In genomic region chr13:29436291-29436690, GRCh38 we compare ENCODE assay signal across 1 cellular context.
A peak's percentile ranks its signal among the peaks of the same experiment; 100 is the strongest.
TF ChIP-seq lines count a peak whose summit lies in the region.

No MANE protein-coding gene starts in this region.

TF ChIP-seq in HEK293, 187 proteins besides CTCF, POLR2A, EP300 and RAD21 (continued from another document):
- TF ChIP-seq, protein P1, sequence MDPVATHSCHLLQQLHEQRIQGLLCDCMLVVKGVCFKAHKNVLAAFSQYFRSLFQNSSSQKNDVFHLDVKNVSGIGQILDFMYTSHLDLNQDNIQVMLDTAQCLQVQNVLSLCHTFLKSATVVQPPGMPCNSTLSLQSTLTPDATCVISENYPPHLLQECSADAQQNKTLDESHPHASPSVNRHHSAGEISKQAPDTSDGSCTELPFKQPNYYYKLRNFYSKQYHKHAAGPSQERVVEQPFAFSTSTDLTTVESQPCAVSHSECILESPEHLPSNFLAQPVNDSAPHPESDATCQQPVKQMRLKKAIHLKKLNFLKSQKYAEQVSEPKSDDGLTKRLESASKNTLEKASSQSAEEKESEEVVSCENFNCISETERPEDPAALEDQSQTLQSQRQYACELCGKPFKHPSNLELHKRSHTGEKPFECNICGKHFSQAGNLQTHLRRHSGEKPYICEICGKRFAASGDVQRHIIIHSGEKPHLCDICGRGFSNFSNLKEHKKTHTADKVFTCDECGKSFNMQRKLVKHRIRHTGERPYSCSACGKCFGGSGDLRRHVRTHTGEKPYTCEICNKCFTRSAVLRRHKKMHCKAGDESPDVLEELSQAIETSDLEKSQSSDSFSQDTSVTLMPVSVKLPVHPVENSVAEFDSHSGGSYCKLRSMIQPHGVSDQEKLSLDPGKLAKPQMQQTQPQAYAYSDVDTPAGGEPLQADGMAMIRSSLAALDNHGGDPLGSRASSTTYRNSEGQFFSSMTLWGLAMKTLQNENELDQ (tag by site-specific recombination; IDR thresholded peaks at IDR 0.05; ENCODE audit: low read depth): no peak
- TF ChIP-seq ZNF501 (tag by site-specific recombination; IDR thresholded peaks at IDR 0.05): 0 out of 2 replicates have a peak, but pooled peaks have one; percentile 23
- TF ChIP-seq ZNF600 (tag by site-specific recombination; IDR thresholded peaks at IDR 0.05): 0 out of 2 replicates have a peak, but pooled peaks have one; percentile 14
- TF ChIP-seq ZNF48 (tag by site-specific recombination; IDR thresholded peaks at IDR 0.05): no peak
- TF ChIP-seq ZEB2 (tag by site-specific recombination; IDR thresholded peaks at IDR 0.05): 0 out of 2 replicates have a peak, but pooled peaks have one; percentile 25
- peak; percentile 78 for TF ChIP-seq INSM2 (tag by site-specific recombination; IDR thresholded peaks at IDR 0.05)
- no peak for TF ChIP-seq ZNF112 (tag by site-specific recombination; IDR thresholded peaks at IDR 0.05)
- TF ChIP-seq PRDM10 (tag by site-specific recombination; IDR thresholded peaks at IDR 0.05): peak; percentile 43; the same call in 1 of the 2 replicates
- TF ChIP-seq FEZF1 (tag by site-specific recombination; IDR thresholded peaks at IDR 0.05): peak; percentile 68
- TF ChIP-seq ZNF114 (tag by site-specific recombination; IDR thresholded peaks at IDR 0.05): no peak
- no peak for TF ChIP-seq ZFP41 (tag by site-specific recombination; IDR thresholded peaks at IDR 0.05; ENCODE audit: borderline replicate concordance)
- TF ChIP-seq ZNF184 (tag by site-specific recombination; IDR thresholded peaks at IDR 0.05): peak; percentile 71; the same call in 1 of the 2 replicates
- TF ChIP-seq ZNF843 (tag by site-specific recombination; IDR thresholded peaks at IDR 0.05): 0 out of 2 replicates have a peak, but pooled peaks have one; percentile 49
- no peak for TF ChIP-seq ZNF558 (tag by site-specific recombination; IDR thresholded peaks at IDR 0.05)
- TF ChIP-seq ZNF169 (tag by site-specific recombination; IDR thresholded peaks at IDR 0.05): no peak
- TF ChIP-seq ZNF76 (tag by site-specific recombination; IDR thresholded peaks at IDR 0.05; ENCODE audit: borderline replicate concordance, low read depth): no peak
- no peak for TF ChIP-seq ZNF10 (tag by site-specific recombination; IDR thresholded peaks at IDR 0.05)
- no peak for TF ChIP-seq ZSCAN4 (tag by site-specific recombination; IDR thresholded peaks at IDR 0.05)
- TF ChIP-seq ZNF530 (tag by site-specific recombination; IDR thresholded peaks at IDR 0.05; ENCODE audit: low read depth): no peak
- no peak for TF ChIP-seq ZNF585B (tag by site-specific recombination; IDR thresholded peaks at IDR 0.05)
- peak; percentile 52 for TF ChIP-seq KLF8 (tag by site-specific recombination; IDR thresholded peaks at IDR 0.05)
- no peak for TF ChIP-seq IKZF3 (tag by site-specific recombination; IDR thresholded peaks at IDR 0.05)
- TF ChIP-seq, protein P2, sequence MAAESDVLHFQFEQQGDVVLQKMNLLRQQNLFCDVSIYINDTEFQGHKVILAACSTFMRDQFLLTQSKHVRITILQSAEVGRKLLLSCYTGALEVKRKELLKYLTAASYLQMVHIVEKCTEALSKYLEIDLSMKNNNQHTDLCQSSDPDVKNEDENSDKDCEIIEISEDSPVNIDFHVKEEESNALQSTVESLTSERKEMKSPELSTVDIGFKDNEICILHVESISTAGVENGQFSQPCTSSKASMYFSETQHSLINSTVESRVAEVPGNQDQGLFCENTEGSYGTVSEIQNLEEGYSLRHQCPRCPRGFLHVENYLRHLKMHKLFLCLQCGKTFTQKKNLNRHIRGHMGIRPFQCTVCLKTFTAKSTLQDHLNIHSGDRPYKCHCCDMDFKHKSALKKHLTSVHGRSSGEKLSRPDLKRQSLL (tag by site-specific recombination; IDR thresholded peaks at IDR 0.05): no peak
- TF ChIP-seq ZNF366 (tag by site-specific recombination; conservative IDR thresholded peaks at IDR 0.05): peak; percentile 61
- TF ChIP-seq ZNF830 (tag by site-specific recombination; IDR thresholded peaks at IDR 0.05; ENCODE audit: low read depth): no peak
- TF ChIP-seq, protein P3, sequence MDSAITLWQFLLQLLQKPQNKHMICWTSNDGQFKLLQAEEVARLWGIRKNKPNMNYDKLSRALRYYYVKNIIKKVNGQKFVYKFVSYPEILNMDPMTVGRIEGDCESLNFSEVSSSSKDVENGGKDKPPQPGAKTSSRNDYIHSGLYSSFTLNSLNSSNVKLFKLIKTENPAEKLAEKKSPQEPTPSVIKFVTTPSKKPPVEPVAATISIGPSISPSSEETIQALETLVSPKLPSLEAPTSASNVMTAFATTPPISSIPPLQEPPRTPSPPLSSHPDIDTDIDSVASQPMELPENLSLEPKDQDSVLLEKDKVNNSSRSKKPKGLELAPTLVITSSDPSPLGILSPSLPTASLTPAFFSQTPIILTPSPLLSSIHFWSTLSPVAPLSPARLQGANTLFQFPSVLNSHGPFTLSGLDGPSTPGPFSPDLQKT (IDR thresholded peaks at IDR 0.05; ENCODE audit: borderline replicate concordance, low read depth, low read length): no peak
- no peak for TF ChIP-seq GLIS1 (tag by site-specific recombination; IDR thresholded peaks at IDR 0.05)
- peak; percentile 66; the same call in 1 of the 2 replicates for TF ChIP-seq WT1 (tag by site-specific recombination; IDR thresholded peaks at IDR 0.05)
- no peak for TF ChIP-seq MEIS1 (CRISPR knock-in tag; IDR thresholded peaks at IDR 0.05; ENCODE audit: borderline replicate concordance)
